Comparison of ENCODE assay signal across 10 cellular contexts in the genomic region with DNA sequence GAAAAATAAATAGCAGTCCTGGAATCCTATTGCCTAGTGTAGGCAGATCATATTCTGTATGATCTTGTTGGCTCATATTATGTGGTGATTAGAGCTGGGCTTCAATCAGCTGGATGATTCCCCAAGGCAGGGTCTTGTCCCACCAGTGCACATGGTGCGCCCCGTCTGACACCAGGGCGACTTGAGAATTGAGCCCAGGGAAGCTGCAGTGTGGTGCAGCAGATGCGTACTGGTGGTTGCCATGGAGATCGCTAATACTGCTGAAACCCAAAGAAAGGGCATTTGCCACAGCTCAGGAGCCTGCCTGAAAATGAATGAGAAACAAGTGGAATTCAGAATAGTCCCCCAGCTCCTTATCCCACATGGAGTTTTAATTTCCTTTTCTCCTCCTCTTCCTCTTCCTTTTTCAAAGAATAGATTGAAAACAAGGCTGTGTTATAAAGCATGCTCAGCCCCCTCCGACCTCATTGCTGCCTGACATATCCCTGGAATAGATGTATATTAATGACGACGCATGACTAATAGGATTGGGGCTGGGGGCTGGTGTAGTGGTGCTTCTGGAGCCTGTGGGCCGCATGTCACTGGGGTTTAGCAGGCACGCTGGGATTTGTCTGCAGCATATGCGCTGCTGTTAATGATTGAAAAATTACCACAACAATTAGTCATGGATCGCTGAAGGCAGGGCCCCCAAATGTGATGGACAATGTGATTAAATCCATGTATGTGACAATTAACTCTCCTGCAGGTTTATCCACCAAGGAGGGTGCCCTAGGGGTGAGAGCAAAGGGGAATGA.
A peak's percentile ranks its signal among the peaks of the same experiment; 100 is the strongest.
DNase-seq lines count a peak whose midpoint lies in the region; ATAC-seq and TF ChIP-seq lines count a peak whose summit lies in the region.
"Had no signal": no experiment of that assay in that cellular context is flagged by ENCODE, and none has a peak within 500 bp of the region (broad histone marks: within the 10 kb centered on the region; RNA-seq: fewer than 3 reads in every experiment).

No MANE protein-coding gene starts in this region.

- no peaks in the 10 kb centered on the region for H3K27me3 ChIP-seq in SJCRH30
- H3K27me3 ChIP-seq in iPS-18a (ENCODE audit: control insufficient read depth, insufficient read depth, low read length): no peaks in the 10 kb centered on the region
- H3K27me3 ChIP-seq in tibial artery: no peaks in the 10 kb centered on the region

- peaks cover 18% of the 10 kb centered on the region for H3K4me1 ChIP-seq in SJCRH30
- peaks cover 38% of the 10 kb centered on the region for H3K4me1 ChIP-seq in iPS-18a (ENCODE audit: control insufficient read depth, low read depth, low read length)
- peaks cover 0 to 4% (median 0%) of the 10 kb centered on the region in 4 donors for H3K4me1 ChIP-seq in tibial artery

- peaks cover 11 to 18% of the 10 kb centered on the region in 2 donors for H3K36me3 Mint-ChIP-seq in stimulated activated naive B cell treated with anti-CD40 and anti-IgM and Interleukin-4, amounts not matched to agents 10 μg/mL and 1 μg/mL and 100 μg/mL, for 72 hours

- no peaks in the 10 kb centered on the region for H3K9me3 Mint-ChIP-seq in stimulated activated naive B cell treated with anti-CD40 and anti-IgM and Interleukin-4, amounts not matched to agents 10 μg/mL and 1 μg/mL and 100 μg/mL, for 72 hours
- H3K9me3 Mint-ChIP-seq: effector memory CD8-positive, alpha-beta T cell had no signal

- H3K27me3 Mint-ChIP-seq in stimulated activated naive B cell treated with anti-CD40 and anti-IgM and Interleukin-4, amounts not matched to agents 10 μg/mL and 1 μg/mL and 100 μg/mL, for 72 hours: no peaks in the 10 kb centered on the region
- H3K27me3 Mint-ChIP-seq: B cell; effector memory CD8-positive, alpha-beta T cell had no signal

- H3K4me3 ChIP-seq in SJCRH30 (peak overlapping the region; percentile 42), iPS-18a (ENCODE audit: low read length) (peak overlapping the region; percentile 29), tibial artery (no peak overlapping the region)

- no peak overlapping the region for H3K27ac Mint-ChIP-seq in stimulated activated naive B cell treated with anti-CD40 and anti-IgM and Interleukin-4, amounts not matched to agents 10 μg/mL and 1 μg/mL and 100 μg/mL, for 72 hours
- H3K27ac Mint-ChIP-seq: B cell; effector memory CD8-positive, alpha-beta T cell had no signal

- no peaks in the 10 kb centered on the region for H3K9me3 ChIP-seq in SJCRH30 (replicated peaks)
- no peaks in the 10 kb centered on the region for H3K9me3 ChIP-seq in iPS-18a (ENCODE audit: control insufficient read depth, low read depth, low read length)
- no peaks in the 10 kb centered on the region for H3K9me3 ChIP-seq in tibial artery

- no peak for ATAC-seq in stimulated activated naive B cell treated with anti-CD40 and anti-IgM and Interleukin-4, amounts not matched to agents 10 μg/mL and 1 μg/mL and 100 μg/mL, for 72 hours (replicated peaks)
- ATAC-seq in esophagus mucosa: no peak

- intact Hi-C loops in tibial artery (cut with DNase I; ENCODE audit: low total_unique reads): loop anchor here (10.0 kb wide), 1 partner anchor 1073 kb away; no protein-coding TSS in a partner anchor

- peak overlapping the region; percentile 41 for H3K9ac ChIP-seq in iPS-18a (ENCODE audit: low read length)

- H3K4me3 Mint-ChIP-seq in stimulated activated naive B cell treated with anti-CD40 and anti-IgM and Interleukin-4, amounts not matched to agents 10 μg/mL and 1 μg/mL and 100 μg/mL, for 72 hours: no peak overlapping the region
- H3K4me3 Mint-ChIP-seq: B cell; effector memory CD8-positive, alpha-beta T cell had no signal

- DNase-seq in DMS 273 (lab: John Stamatoyannopoulos, UW; ENCODE audit: unreplicated experiment): peak; percentile 82
- peak; percentile 66 for DNase-seq in NCI-H146 treated with DMSO at 0.1 percent for 48 hours (lab: John Stamatoyannopoulos, UW; ENCODE audit: unreplicated experiment)
- DNase-seq in SJCRH30: peak; percentile 90 to 94
- no peak for DNase-seq in tibial artery
- DNase-seq in stimulated activated naive B cell treated with anti-CD40 and anti-IgM and Interleukin-4, amounts not matched to agents 10 μg/mL and 1 μg/mL and 100 μg/mL, for 72 hours: no peak
- no peak for DNase-seq in cortex of kidney (lab: John Stamatoyannopoulos, UW)

- no peak for TF ChIP-seq CTCF in tibial artery (IDR thresholded peaks at IDR 0.05)

- H3K27ac ChIP-seq in SJCRH30 (peak overlapping the region; percentile 98), iPS-18a (ENCODE audit: low read length) (peak overlapping the region; percentile 43), tibial artery (no peak overlapping the region)

- H3K36me3 ChIP-seq in SJCRH30 (no peaks in the 10 kb centered on the region), iPS-18a (ENCODE audit: control insufficient read depth, low read depth, low read length) (no peaks in the 10 kb centered on the region), tibial artery (no peaks in the 10 kb centered on the region)

- H3K4me1 Mint-ChIP-seq in stimulated activated naive B cell treated with anti-CD40 and anti-IgM and Interleukin-4, amounts not matched to agents 10 μg/mL and 1 μg/mL and 100 μg/mL, for 72 hours: peaks cover 0 to 4% of the 10 kb centered on the region in 2 donors
- H3K4me1 Mint-ChIP-seq: B cell had no signal

Comparison
In these comparisons a context has a peak if more than half of its experiments do, and no peak if none do; other contexts are left out.
1. DNase-seq: peak in DMS 273 (single experiment), NCI-H146 treated with DMSO at 0.1 percent for 48 hours (single experiment) and SJCRH30 (2 of 2); none in tibial artery (0 of 2), stimulated activated naive B cell treated with anti-CD40 and anti-IgM and Interleukin-4, amounts not matched to agents 10 μg/mL and 1 μg/mL and 100 μg/mL, for 72 hours (single experiment) and cortex of kidney (single experiment).
2. H3K27ac ChIP-seq: peak in SJCRH30 (single experiment) and iPS-18a (single experiment); none in tibial artery (0 of 2).
3. H3K4me3 ChIP-seq: peak in SJCRH30 (single experiment) and iPS-18a (single experiment); none in tibial artery (0 of 2).